ENCODE assay signal across 8 cellular contexts in genomic region chr4:184851200-184851541, GRCh38. TPM values are rescaled to one million over a fixed set of nuclear protein-coding genes. Genes with fewer than 3 reads are reported as not detected.
DNase-seq lines count a peak whose midpoint lies in the region; ATAC-seq, FAIRE-seq and TF ChIP-seq lines count a peak whose summit lies in the region.

No MANE protein-coding gene starts in this region.

- H3K4me3 ChIP-seq in adipocyte (ENCODE audit: low read length) (no peak overlapping the region), foreskin fibroblast (ENCODE audit: low read depth in 1 of 2, low read length in 2 of 2) (no peak overlapping the region), dorsolateral prefrontal cortex (no peak overlapping the region), PC-9 (no peak overlapping the region), small intestine (ENCODE audit: low read depth in 1 of 2, low read length in 2 of 2) (no peak overlapping the region)

- TF ChIP-seq CTCF in CD14-positive monocyte (IDR thresholded peaks at IDR 0.05) = no peak
- no peak for TF ChIP-seq CTCF in foreskin fibroblast (IDR thresholded peaks at IDR 0.05; ENCODE audit: low read depth, low read length)
- TF ChIP-seq CTCF in dorsolateral prefrontal cortex (IDR thresholded peaks at IDR 0.05 in 54 of 56, conservative IDR thresholded peaks at IDR 0.05 in 2 of 56; ENCODE audit: low read depth in 1 of 56, partially characterized antibody in 56 of 56) = no peak
- TF ChIP-seq CTCF in PC-9 (conservative IDR thresholded peaks at IDR 0.05) = no peak

- no peaks in the 10 kb centered on the region for H3K27me3 ChIP-seq in adipocyte (replicated peaks; ENCODE audit: control insufficient read depth, insufficient read depth, low read length)
- peaks cover 0 to 7% (median 0%) of the 10 kb centered on the region in 45 donors for H3K27me3 ChIP-seq in dorsolateral prefrontal cortex
- no peaks in the 10 kb centered on the region for H3K27me3 ChIP-seq in PC-9 (ENCODE audit: insufficient read depth, low read depth)
- H3K27me3 ChIP-seq in small intestine (ENCODE audit: control insufficient read depth in 2 of 2, insufficient read depth in 2 of 2, low read length in 2 of 2) = peaks cover 0 to 6% of the 10 kb centered on the region in 2 donors

- peak; percentile 87 for DNase-seq in CD14-positive monocyte (ENCODE audit: low spot score)
- DNase-seq in adipocyte (ENCODE audit: low read depth) = no peak
- no peak for DNase-seq in foreskin fibroblast
- no peak for DNase-seq in dorsolateral prefrontal cortex
- no peak for DNase-seq in PC-9
- no peak for DNase-seq in small intestine

- H3K9me3 Mint-ChIP-seq in CD14-positive monocyte = peaks cover 0 to 3% (median 0%) of the 10 kb centered on the region in 7 donors

- FAIRE-seq in small intestine (lab: Jason Lieb, UNC) = no peak

- WGBS in small intestine, 3 donors = 53 to 86% (median 72%) methylated on average over 3 of the region's 3 CpGs

- no peak overlapping the region for H3K4me2 ChIP-seq in PC-9

- peak overlapping the region; percentile 14 for H3K9ac ChIP-seq in adipocyte (ENCODE audit: low read length)

- ATAC-seq in GM19328 (IDR thresholded peaks at IDR 0.05; ENCODE audit: unreplicated experiment) (peak; percentile 73), HG03159 (IDR thresholded peaks at IDR 0.05; ENCODE audit: unreplicated experiment) (peak; percentile 66)

- no peaks in the 10 kb centered on the region for H3K79me2 ChIP-seq in PC-9 (ENCODE audit: low read depth)

- H3K36me3 ChIP-seq in adipocyte (ENCODE audit: control insufficient read depth, insufficient read depth, low read length, severe bottlenecking) = no peaks in the 10 kb centered on the region
- no peaks in the 10 kb centered on the region for H3K36me3 ChIP-seq in PC-9 (ENCODE audit: low read depth)
- H3K36me3 ChIP-seq in small intestine (ENCODE audit: control insufficient read depth in 2 of 2, insufficient read depth in 2 of 2, low read length in 2 of 2) = no peaks in the 10 kb centered on the region

- peaks cover 2 to 3% (median 3%) of the 10 kb centered on the region in 3 donors for H3K27me3 Mint-ChIP-seq in CD14-positive monocyte (ENCODE audit: low read depth in 3 of 3)

- POLR2A ChIA-PET in PC-9 (lab: Charles Lee; ENCODE audit: unreplicated experiment) = no interaction called here

- H2AFZ ChIP-seq in PC-9 = no peak overlapping the region

- H3K36me3 Mint-ChIP-seq in CD14-positive monocyte = peaks cover 0 to 7% of the 10 kb centered on the region in 2 donors

- CTCF ChIA-PET in PC-9 (lab: Charles Lee) = no interaction called here

- H3K27ac Mint-ChIP-seq in CD14-positive monocyte = no peak overlapping the region

- no peaks in the 10 kb centered on the region for H4K20me1 ChIP-seq in PC-9 (ENCODE audit: insufficient read depth)

- H3K4me3 Mint-ChIP-seq in CD14-positive monocyte = no peak overlapping the region

- no peak overlapping the region for H3K27ac ChIP-seq in dorsolateral prefrontal cortex
- H3K27ac ChIP-seq in PC-9 = no peak overlapping the region
- H3K27ac ChIP-seq in small intestine (ENCODE audit: low read depth in 1 of 2, low read length in 1 of 2) = no peak overlapping the region

- intact Hi-C loops in CD14-positive monocyte (cut with micrococcal nuclease) = loop anchor here (2.0 to 5.0 kb wide), 4 partner anchors 34 to 58 kb away; no protein-coding TSS in a partner anchor
- intact Hi-C loops in dorsolateral prefrontal cortex (cut with DNase I) = no loop called here
- intact Hi-C loops in PC-9 (cut with micrococcal nuclease; ENCODE audit: unreplicated experiment) = no loop called here

- no peaks in the 10 kb centered on the region for H3K9me2 ChIP-seq in PC-9 (ENCODE audit: insufficient read depth)

- no TSS peak for BruUV-seq in PC-9 (replicated peaks; lab: Mats Ljungman, UMichigan)

- peaks cover 26% of the 10 kb centered on the region for H3K4me1 ChIP-seq in adipocyte (ENCODE audit: control insufficient read depth, insufficient read depth, low read length)
- peaks cover 2% of the 10 kb centered on the region; the same call in 1 of the 2 replicates for H3K4me1 ChIP-seq in PC-9 (replicated peaks; ENCODE audit: insufficient read depth)
- H3K4me1 ChIP-seq in small intestine (ENCODE audit: control insufficient read depth in 2 of 2, insufficient read depth in 1 of 2, low read depth in 1 of 2, low read length in 1 of 2) = no peaks in the 10 kb centered on the region

- H3K4me1 Mint-ChIP-seq in CD14-positive monocyte = peaks cover 12% of the 10 kb centered on the region

- H3K9me3 ChIP-seq in adipocyte (ENCODE audit: control insufficient read depth, low read length) (no peaks in the 10 kb centered on the region), PC-9 (ENCODE audit: insufficient read depth, low read depth) (no peaks in the 10 kb centered on the region), small intestine (ENCODE audit: control insufficient read depth, low read depth) (no peaks in the 10 kb centered on the region)

- H3F3A ChIP-seq in PC-9 (ENCODE audit: insufficient read depth, low read depth) = peaks cover 3% of the 10 kb centered on the region; the same call in 1 of the 2 replicates

RNA-seq across cellular contexts. Expression of gene ACSL1, which starts 25.4 kb away (rescaled TPM):
- polyA plus RNA-seq in CD14-positive monocyte (100 to 1,000 TPM in 1 of 2 donors, 10 to 100 TPM in 1; 72.4 to 115 TPM), small intestine (10 to 100 TPM; 14.6 to 85.0 (median 50.1) TPM)
- total RNA-seq in dorsolateral prefrontal cortex (100 to 1,000 TPM in 4 of 120 experiments, 10 to 100 TPM in 116; 24.4 to 144 (median 53.4) TPM), PC-9 (2021) (50.1 and 96.6 TPM in 2 replicates)

Comparison
In these comparisons a context has a peak if more than half of its experiments do, and no peak if none do; other contexts are left out.
1. intact Hi-C loops: an anchor here in CD14-positive monocyte (2.0 to 5.0 kb wide); none called in dorsolateral prefrontal cortex and PC-9.